In genomic region chr15:29922191-29922590, GRCh38 we compare ENCODE assay signal across 3 cellular contexts.
TF ChIP-seq lines count a peak whose summit lies in the region.

No MANE protein-coding gene starts in this region.

TF ChIP-seq in HCT116, 20 proteins besides CTCF, POLR2A, EP300 and RAD21 (continues in another document):
- no peak for TF ChIP-seq SRF (IDR thresholded peaks at IDR 0.05; ENCODE audit: low read depth)
- no peak for TF ChIP-seq SIN3A (IDR thresholded peaks at IDR 0.05; ENCODE audit: low read depth)
- no peak for TF ChIP-seq EZH2 (IDR thresholded peaks at IDR 0.05)
- no peak for TF ChIP-seq JUND (IDR thresholded peaks at IDR 0.05)
- TF ChIP-seq REST (IDR thresholded peaks at IDR 0.05; ENCODE audit: low read depth), result no peak
- no peak for TF ChIP-seq TCF7L2 (IDR thresholded peaks at IDR 0.05; ENCODE audit: borderline replicate concordance, extremely low read depth, insufficient read depth, insufficient read length)
- TF ChIP-seq ELF1 (IDR thresholded peaks at IDR 0.05; ENCODE audit: borderline replicate concordance, low read depth), result no peak
- no peak for TF ChIP-seq MAX (IDR thresholded peaks at IDR 0.05)
- no peak for TF ChIP-seq SP1 (IDR thresholded peaks at IDR 0.05; ENCODE audit: low read depth)
- TF ChIP-seq FOSL1 (IDR thresholded peaks at IDR 0.05; ENCODE audit: low read depth), result no peak
- TF ChIP-seq EZH2phosphoT487 (IDR thresholded peaks at IDR 0.05; ENCODE audit: borderline replicate concordance), result no peak
- TF ChIP-seq CEBPB (IDR thresholded peaks at IDR 0.05; ENCODE audit: low read depth), result no peak
- no peak for TF ChIP-seq POLR2AphosphoS5 (IDR thresholded peaks at IDR 0.05; ENCODE audit: low read depth, low read length)
- no peak for TF ChIP-seq ZBTB33 (IDR thresholded peaks at IDR 0.05; ENCODE audit: extremely low read depth, insufficient replicate concordance, low read length)
- no peak for TF ChIP-seq ZFX (IDR thresholded peaks at IDR 0.05)
- TF ChIP-seq CBX3 (IDR thresholded peaks at IDR 0.05; ENCODE audit: low read depth), result no peak
- TF ChIP-seq EGR1 (IDR thresholded peaks at IDR 0.05; ENCODE audit: low read depth), result no peak
- TF ChIP-seq ATF3 (IDR thresholded peaks at IDR 0.05), result no peak

TF ChIP-seq in WTC11, 78 proteins besides CTCF, POLR2A, EP300 and RAD21:
- TF ChIP-seq CREB1 (CRISPR knock-in tag; IDR thresholded peaks at IDR 0.05) (no peak), MYBL2 (CRISPR knock-in tag; IDR thresholded peaks at IDR 0.05) (no peak), PREB (CRISPR knock-in tag; IDR thresholded peaks at IDR 0.05; ENCODE audit: borderline replicate concordance) (no peak), CDX4 (CRISPR knock-in tag; IDR thresholded peaks at IDR 0.05; ENCODE audit: borderline replicate concordance) (no peak), MAX (CRISPR knock-in tag; IDR thresholded peaks at IDR 0.05) (no peak), NR1H2 (CRISPR knock-in tag; IDR thresholded peaks at IDR 0.05) (no peak), JAZF1 (CRISPR knock-in tag; IDR thresholded peaks at IDR 0.05) (no peak), OVOL2 (CRISPR knock-in tag; IDR thresholded peaks at IDR 0.05; ENCODE audit: borderline replicate concordance) (no peak), NR2C2 (CRISPR knock-in tag; IDR thresholded peaks at IDR 0.05) (no peak)

TF ChIP-seq in HEK293T, 16 proteins besides CTCF, POLR2A, EP300 and RAD21:
- no peak for TF ChIP-seq CTBP1 (IDR thresholded peaks at IDR 0.05; ENCODE audit: borderline replicate concordance)
- no peak for TF ChIP-seq FOXA1 (IDR thresholded peaks at IDR 0.05)
- TF ChIP-seq L3MBTL2 (conservative IDR thresholded peaks at IDR 0.05), result no peak
- no peak for TF ChIP-seq FOXM1 (IDR thresholded peaks at IDR 0.05; ENCODE audit: borderline replicate concordance)
